In the genomic region with DNA sequence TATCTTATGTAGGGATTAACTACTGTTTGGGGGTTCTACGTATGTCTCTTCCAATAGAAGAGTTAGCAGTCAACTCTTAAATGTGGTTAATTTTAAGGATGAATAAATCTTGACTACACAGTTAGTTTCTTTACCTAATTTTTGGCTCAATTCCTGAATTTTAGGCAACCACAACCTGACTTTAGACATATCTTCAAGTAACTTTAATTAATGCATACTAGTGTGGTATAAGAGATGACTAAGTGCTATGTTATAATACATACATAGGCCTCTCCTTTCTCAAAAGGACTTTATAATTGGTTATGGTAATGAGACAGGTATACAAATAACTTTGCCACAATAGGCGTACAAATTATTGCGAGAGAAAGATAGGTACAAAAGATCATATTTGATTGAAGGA, we compare ENCODE assay signal across 28 cellular contexts.
"Had no signal": no experiment of that assay in that cellular context is flagged by ENCODE, and none has a peak within 500 bp of the region (broad histone marks: within the 10 kb centered on the region; RNA-seq: fewer than 3 reads in every experiment).

No MANE protein-coding gene starts in this region.

- DNase-seq: hypothalamus; immature natural killer cell; kidney; left colon; left ventricle myocardium inferior; midbrain; mucosa of descending colon; naive thymus-derived CD4-positive, alpha-beta T cell; ovary; right lobe of liver; stimulated activated CD4-positive, alpha-beta T cell treated with anti-CD3 and anti-CD28 coated beads, Interleukin-1b, Interleukin-23, amount 100 ng/mL, for 48 hours; stimulated activated CD4-positive, alpha-beta T cell treated with anti-CD3 and anti-CD28 coated beads, Interleukin-2, amount 100 ng/mL, for 48 hours; stimulated activated CD4-positive, alpha-beta T cell treated with anti-CD3 and anti-CD28 coated beads, Interleukin-4, amount 100 ng/mL, for 4 hours; stimulated activated CD8-positive, alpha-beta memory T cell treated with anti-CD3 and anti-CD28 coated beads, Interleukin-4, amount 100 ng/mL, for 48 hours; stimulated activated naive CD4-positive, alpha-beta T cell treated with Interleukin-2 at 50 U/mL for 16 hours; tibial artery; uterus had no signal

- H3K4me3 ChIP-seq: left ventricle myocardium inferior, lung, mucosa of descending colon, ovary, right atrium auricular region, right lobe of liver, smooth muscle cell, suprapubic skin, thoracic aorta, tibial artery, uterus had no signal

- H3K27me3 Mint-ChIP-seq: progenitor cell of endocrine pancreas, type B pancreatic cell had no signal

- FAIRE-seq: islet of Langerhans, kidney had no signal

- H3K4me2 ChIP-seq: smooth muscle cell had no signal

- H3K9me3 ChIP-seq: left ventricle myocardium inferior, mucosa of descending colon, ovary, right atrium auricular region, right lobe of liver, suprapubic skin, thoracic aorta, tibial artery, uterus had no signal

- H3K27me3 ChIP-seq: ovary, right atrium auricular region, right lobe of liver, suprapubic skin, tibial artery, uterus had no signal

- H3K36me3 Mint-ChIP-seq: immature natural killer cell; memory B cell; naive thymus-derived CD4-positive, alpha-beta T cell; natural killer cell treated with Interleukin-12 subunit alpha and Interleukin-12 subunit beta and Interleukin-15 and Interleukin-18, amount 100 ng/mL, for 72 hours; stimulated activated memory B cell treated with anti-CD40 and anti-IgM and Interleukin-4, amounts not matched to agents 10 μg/mL and 1 μg/mL and 100 μg/mL, for 72 hours; type B pancreatic cell had no signal

- H3K9me3 Mint-ChIP-seq: memory B cell; naive thymus-derived CD4-positive, alpha-beta T cell; natural killer cell treated with Interleukin-12 subunit alpha and Interleukin-12 subunit beta and Interleukin-15 and Interleukin-18, amount 100 ng/mL, for 72 hours; stimulated activated memory B cell treated with anti-CD40 and anti-IgM and Interleukin-4, amounts not matched to agents 10 μg/mL and 1 μg/mL and 100 μg/mL, for 72 hours had no signal

- H3K27ac ChIP-seq: left ventricle myocardium inferior, ovary, right atrium auricular region, right lobe of liver, suprapubic skin, thoracic aorta, tibial artery, uterus had no signal

- ATAC-seq: left colon; mucosa of descending colon; naive thymus-derived CD4-positive, alpha-beta T cell; natural killer cell treated with Interleukin-12 subunit alpha and Interleukin-12 subunit beta and Interleukin-15 and Interleukin-18, amount 100 ng/mL, for 72 hours; right lobe of liver; stimulated activated memory B cell treated with anti-CD40 and anti-IgM and Interleukin-4, amounts not matched to agents 10 μg/mL and 1 μg/mL and 100 μg/mL, for 72 hours had no signal

- H3K4me1 Mint-ChIP-seq: immature natural killer cell; stimulated activated memory B cell treated with anti-CD40 and anti-IgM and Interleukin-4, amounts not matched to agents 10 μg/mL and 1 μg/mL and 100 μg/mL, for 72 hours had no signal

- H3K4me1 ChIP-seq: left ventricle myocardium inferior, right atrium auricular region, right lobe of liver, suprapubic skin, uterus had no signal

- H3K4me3 Mint-ChIP-seq: immature natural killer cell; memory B cell; naive thymus-derived CD4-positive, alpha-beta T cell; natural killer cell treated with Interleukin-12 subunit alpha and Interleukin-12 subunit beta and Interleukin-15 and Interleukin-18, amount 100 ng/mL, for 72 hours; stimulated activated memory B cell treated with anti-CD40 and anti-IgM and Interleukin-4, amounts not matched to agents 10 μg/mL and 1 μg/mL and 100 μg/mL, for 72 hours; type B pancreatic cell had no signal

- H3K36me3 ChIP-seq: left ventricle myocardium inferior, ovary, right atrium auricular region, right lobe of liver, suprapubic skin, thoracic aorta, tibial artery, uterus had no signal

- H3K27ac Mint-ChIP-seq: immature natural killer cell; memory B cell; naive thymus-derived CD4-positive, alpha-beta T cell; natural killer cell treated with Interleukin-12 subunit alpha and Interleukin-12 subunit beta and Interleukin-15 and Interleukin-18, amount 100 ng/mL, for 72 hours; progenitor cell of endocrine pancreas; stimulated activated memory B cell treated with anti-CD40 and anti-IgM and Interleukin-4, amounts not matched to agents 10 μg/mL and 1 μg/mL and 100 μg/mL, for 72 hours; type B pancreatic cell had no signal
